In genomic region chr21:45870851-45871615, GRCh38 we compare ENCODE assay signal across 14 cellular contexts.
"Had no signal": no experiment of that assay in that cellular context is flagged by ENCODE, and none has a peak within 500 bp of the region (broad histone marks: within the 10 kb centered on the region; RNA-seq: fewer than 3 reads in every experiment).

No MANE protein-coding gene starts in this region.

- DNase-seq: activated CD4-positive, alpha-beta memory T cell treated with anti-CD3 and anti-CD28 coated beads, Interleukin-2, amount 10 ng/mL, durations not matched to agents 7 days and 5 days; activated CD8-positive, alpha-beta memory T cell treated with anti-CD3 and anti-CD28 coated beads, Interleukin-2, amount 50 U/mL, for 4 hours; activated naive CD4-positive, alpha-beta T cell treated with anti-CD3 and anti-CD28 coated beads, Interleukin-2, amount 50 U/mL, for 16 hours; amniotic stem cell; effector memory CD8-positive, alpha-beta T cell; hypothalamus; left colon; nephron progenitor cell had no signal

- H3K4me1 Mint-ChIP-seq: activated CD4-positive, alpha-beta memory T cell treated with anti-CD3 and anti-CD28 coated beads, Interleukin-2, amount 10 ng/mL, durations not matched to agents 7 days and 5 days; activated T-helper 17 cell treated with anti-CD3 and anti-CD28 coated beads, Interleukin-2, amount 50 U/mL, for 72 hours; stimulated activated effector memory CD8-positive, alpha-beta T cell treated with anti-CD3 and anti-CD28 coated beads, Interleukin-12 subunit alpha, Interleukin-12 subunit beta, amount 100 ng/mL, for 72 hours had no signal

- H3K9me3 Mint-ChIP-seq: activated CD4-positive, alpha-beta memory T cell treated with anti-CD3 and anti-CD28 coated beads, Interleukin-2, amount 10 ng/mL, durations not matched to agents 7 days and 5 days; activated T-helper 17 cell treated with anti-CD3 and anti-CD28 coated beads, Interleukin-2, amount 50 U/mL, for 72 hours; dendritic cell treated with granulocyte-macrophage colony-stimulating factor and Interleukin-4, amounts not matched to agents 40 ng/mL and 50 ng/mL, for 4 days; effector memory CD8-positive, alpha-beta T cell; nephron progenitor cell; stimulated activated effector memory CD8-positive, alpha-beta T cell treated with anti-CD3 and anti-CD28 coated beads, Interleukin-12 subunit alpha, Interleukin-12 subunit beta, amount 100 ng/mL, for 72 hours had no signal

- H3K9me3 ChIP-seq: ovary, tibial nerve had no signal

- H3K4me3 ChIP-seq: ovary, tibial nerve had no signal

- H3K36me3 Mint-ChIP-seq: brain; stimulated activated effector memory CD8-positive, alpha-beta T cell treated with anti-CD3 and anti-CD28 coated beads, Interleukin-12 subunit alpha, Interleukin-12 subunit beta, amount 100 ng/mL, for 72 hours had no signal

- H3K27ac Mint-ChIP-seq: activated CD4-positive, alpha-beta memory T cell treated with anti-CD3 and anti-CD28 coated beads, Interleukin-2, amount 10 ng/mL, durations not matched to agents 7 days and 5 days; activated T-helper 17 cell treated with anti-CD3 and anti-CD28 coated beads, Interleukin-2, amount 50 U/mL, for 72 hours; brain; dendritic cell treated with granulocyte-macrophage colony-stimulating factor and Interleukin-4, amounts not matched to agents 40 ng/mL and 50 ng/mL, for 4 days; effector memory CD8-positive, alpha-beta T cell; nephron progenitor cell; stimulated activated effector memory CD8-positive, alpha-beta T cell treated with anti-CD3 and anti-CD28 coated beads, Interleukin-12 subunit alpha, Interleukin-12 subunit beta, amount 100 ng/mL, for 72 hours had no signal

- H3K27me3 Mint-ChIP-seq: dendritic cell treated with granulocyte-macrophage colony-stimulating factor and Interleukin-4, amounts not matched to agents 40 ng/mL and 50 ng/mL, for 4 days had no signal

- H3K4me3 Mint-ChIP-seq: activated CD4-positive, alpha-beta memory T cell treated with anti-CD3 and anti-CD28 coated beads, Interleukin-2, amount 10 ng/mL, durations not matched to agents 7 days and 5 days; activated T-helper 17 cell treated with anti-CD3 and anti-CD28 coated beads, Interleukin-2, amount 50 U/mL, for 72 hours; brain; dendritic cell treated with granulocyte-macrophage colony-stimulating factor and Interleukin-4, amounts not matched to agents 40 ng/mL and 50 ng/mL, for 4 days; effector memory CD8-positive, alpha-beta T cell; nephron progenitor cell; stimulated activated effector memory CD8-positive, alpha-beta T cell treated with anti-CD3 and anti-CD28 coated beads, Interleukin-12 subunit alpha, Interleukin-12 subunit beta, amount 100 ng/mL, for 72 hours had no signal

- H3K36me3 ChIP-seq: ovary had no signal

- H3K27me3 ChIP-seq: ovary, tibial nerve had no signal

- H3K27ac ChIP-seq: ovary, tibial nerve had no signal

- ATAC-seq: activated T-helper 17 cell treated with anti-CD3 and anti-CD28 coated beads, Interleukin-2, amount 50 U/mL, for 72 hours; effector memory CD8-positive, alpha-beta T cell; left colon; stimulated activated effector memory CD8-positive, alpha-beta T cell treated with anti-CD3 and anti-CD28 coated beads, Interleukin-12 subunit alpha, Interleukin-12 subunit beta, amount 100 ng/mL, for 72 hours had no signal

- H3K4me1 ChIP-seq: tibial nerve had no signal
